ENCODE assay signal across 11 cellular contexts in genomic region chr2:109046925-109047508, GRCh38. TPM values are rescaled to one million over a fixed set of nuclear protein-coding genes. Genes with fewer than 3 reads are reported as not detected.
DNase-seq lines count a peak whose midpoint lies in the region; ATAC-seq and TF ChIP-seq lines count a peak whose summit lies in the region.
"Had no signal": no experiment of that assay in that cellular context is flagged by ENCODE, and none has a peak within 500 bp of the region (broad histone marks: within the 10 kb centered on the region; RNA-seq: fewer than 3 reads in every experiment).

No MANE protein-coding gene starts in this region.

- in situ Hi-C loops in GM13977 (cut with MboI; ENCODE audit: low pct_unique_long_range_greater_than_20kb, low sequenced_read_pairs, unreplicated experiment): no loop called here

- H3K27ac ChIP-seq in tibial artery: no peak overlapping the region
- H3K27ac ChIP-seq: skin epidermis, thyroid gland had no signal

- intact Hi-C loops in tibial artery (cut with DNase I; ENCODE audit: low total_unique reads): no loop called here

- no peaks in the 10 kb centered on the region for H3K27me3 ChIP-seq in tibial artery
- H3K27me3 ChIP-seq: thyroid gland had no signal

- TF ChIP-seq CTCF in GM13977 (IDR thresholded peaks at IDR 0.05; ENCODE audit: extremely low read depth, insufficient read depth, missing control alignments) (no peak), tibial artery (IDR thresholded peaks at IDR 0.05) (no peak)

- no peak overlapping the region for H3K4me3 ChIP-seq in tibial artery
- H3K4me3 ChIP-seq: skin epidermis, thyroid gland had no signal

- no peaks in the 10 kb centered on the region for H3K9me3 ChIP-seq in tibial artery
- H3K9me3 ChIP-seq: thyroid gland had no signal

- DNase-seq in GM13977 (ENCODE audit: low spot score) (peak; percentile 70), M059J (ENCODE audit: low read depth) (peak; percentile 19), left lobe of liver (ENCODE audit: low spot score) (no peak), midbrain (lab: John Stamatoyannopoulos, UW) (no peak), mesenteric fat pad (ENCODE audit: low spot score) (no peak), tibial artery (no peak), occipital lobe (lab: John Stamatoyannopoulos, UW) (no peak)
- DNase-seq: immature natural killer cell, thyroid gland had no signal

- H3K4me1 ChIP-seq in tibial artery: no peaks in the 10 kb centered on the region
- H3K4me1 ChIP-seq: thyroid gland had no signal

- no peaks in the 10 kb centered on the region for H3K36me3 ChIP-seq in tibial artery
- H3K36me3 ChIP-seq: thyroid gland had no signal

- ATAC-seq in GM21576 (IDR thresholded peaks at IDR 0.05; ENCODE audit: unreplicated experiment) (peak; percentile 69), left lobe of liver (peak; percentile 49)

RNA-seq across cellular contexts. Expression of gene EDAR, which starts 58.0 kb away (rescaled TPM):
- not detected in 2 replicates for total RNA-seq in M059J (2014; rRNA removed; shearing (Covaris generic))
- total RNA-seq in left lobe of liver (1.8 TPM), mesenteric fat pad (not detected), occipital lobe (not detected)
- total RNA-seq: thyroid gland had no signal

Comparison
In these comparisons a context has a peak if more than half of its experiments do, and no peak if none do; other contexts are left out.
1. DNase-seq: peak in GM13977 (single experiment) and M059J (single experiment); none in left lobe of liver (single experiment), midbrain (single experiment), mesenteric fat pad (single experiment), tibial artery (0 of 2) and occipital lobe (single experiment).